19 cellular contexts compared by ENCODE assay signal in genomic region chr7:70446448-70447143, GRCh38.
DNase-seq lines count a peak whose midpoint lies in the region; ATAC-seq and TF ChIP-seq lines count a peak whose summit lies in the region.
"Had no signal": no experiment of that assay in that cellular context is flagged by ENCODE, and none has a peak within 500 bp of the region (broad histone marks: within the 10 kb centered on the region; RNA-seq: fewer than 3 reads in every experiment).

No MANE protein-coding gene starts in this region.

- CTCF ChIA-PET in HEK293 (lab: Yijun Ruan, JAX), result no interaction called here

- WGBS in smooth muscle cell (ENCODE audit: low lambda C conversion rate), result 88% methylated on average over 13 of the region's 13 CpGs
- WGBS in spleen, 5 donors, result 90 to 96% (median 93%) methylated on average over 11 to 13 of the region's 13 CpGs

- POLR2A ChIA-PET in HEK293 (lab: Yijun Ruan, JAX), result no interaction called here

- no peak overlapping the region for H3K27ac ChIP-seq in HEK293 (ENCODE audit: extremely low read depth, low read depth, low read length)
- H3K27ac ChIP-seq in smooth muscle cell (ENCODE audit: low read depth), result no peak overlapping the region
- no peak overlapping the region for H3K27ac ChIP-seq in spleen
- H3K27ac ChIP-seq: thoracic aorta had no signal

- no peaks in the 10 kb centered on the region for H3K27me3 ChIP-seq in smooth muscle cell (ENCODE audit: low read depth)
- no peaks in the 10 kb centered on the region for H3K27me3 ChIP-seq in spleen (replicated peaks in 1 of 7)

- no peak overlapping the region for H3K4me2 ChIP-seq in smooth muscle cell

- H2AFZ ChIP-seq in smooth muscle cell (ENCODE audit: low read depth), result no peak overlapping the region

- peak; percentile 77 for ATAC-seq in left colon
- no peak for ATAC-seq in HG03571 (IDR thresholded peaks at IDR 0.05; ENCODE audit: unreplicated experiment)
- ATAC-seq: left ventricle myocardium superior; stimulated activated effector memory CD8-positive, alpha-beta T cell treated with anti-CD3 and anti-CD28 coated beads, Interleukin-12 subunit alpha, Interleukin-12 subunit beta, amount 100 ng/mL, for 72 hours; WTC11 had no signal

- no peak overlapping the region for H3K4me3 ChIP-seq in HEK293 (ENCODE audit: low read depth, low read length)
- H3K4me3 ChIP-seq in smooth muscle cell, result no peak overlapping the region
- H3K4me3 ChIP-seq in spleen, result no peak overlapping the region
- H3K4me3 ChIP-seq: thoracic aorta had no signal

- H3K36me3 ChIP-seq in HEK293 (ENCODE audit: control insufficient read depth in 2 of 2, insufficient read depth in 1 of 2, low read length in 2 of 2) (no peaks in the 10 kb centered on the region), smooth muscle cell (ENCODE audit: low read depth) (no peaks in the 10 kb centered on the region), spleen (no peaks in the 10 kb centered on the region)
- H3K36me3 ChIP-seq: thoracic aorta had no signal

- no peak for TF ChIP-seq POLR2A in spleen (IDR thresholded peaks at IDR 0.05)

- TF ChIP-seq CTCF in HEK293 (tag by site-specific recombination; IDR thresholded peaks at IDR 0.05) (no peak), smooth muscle cell (IDR thresholded peaks at IDR 0.05; ENCODE audit: borderline replicate concordance, insufficient read depth, poor library complexity, severe bottlenecking) (no peak), spleen (IDR thresholded peaks at IDR 0.05 in 8 of 11, conservative IDR thresholded peaks at IDR 0.05 in 3 of 11) (no peak)

- peak; percentile 88 for DNase-seq in D341Med (ENCODE audit: low spot score)
- peak; percentile 99 for DNase-seq in NCI-H69 (lab: John Stamatoyannopoulos, UW)
- peak in 1 of 2 donors; percentile 31 for DNase-seq in left colon
- DNase-seq in smooth muscle cell (lab: John Stamatoyannopoulos, UW; ENCODE audit: unreplicated experiment), result no peak
- no peak for DNase-seq in spleen
- DNase-seq in activated CD4-positive, CD25-positive, alpha-beta regulatory T cell treated with anti-CD3 and anti-CD28 coated beads, Interleukin-2, amount 50 U/mL, for 72 hours, result no peak
- DNase-seq: activated CD4-positive, alpha-beta memory T cell treated with anti-CD3 and anti-CD28 coated beads, Interleukin-2, amount 10 ng/mL, durations not matched to agents 7 days and 5 days; CD4-positive, alpha-beta memory T cell; EL; endodermal cell; head of caudate nucleus; left ventricle myocardium superior; SIG-M5; T-helper 2 cell had no signal

- H3K9me3 ChIP-seq in HEK293 (ENCODE audit: control insufficient read depth, insufficient read depth, low read depth, low read length) (no peaks in the 10 kb centered on the region), smooth muscle cell (replicated peaks; ENCODE audit: low read depth) (no peaks in the 10 kb centered on the region), spleen (no peaks in the 10 kb centered on the region)
- H3K9me3 ChIP-seq: thoracic aorta had no signal

- no peak overlapping the region for H3K9ac ChIP-seq in smooth muscle cell (ENCODE audit: low read depth)

- H3F3A ChIP-seq in smooth muscle cell (ENCODE audit: low read depth), result no peaks in the 10 kb centered on the region

- intact Hi-C loops in left colon (cut with DNase I, micrococcal nuclease), result no loop called here
- intact Hi-C loops in spleen (cut with DNase I; ENCODE audit: low total_unique reads), result no loop called here

- no peaks in the 10 kb centered on the region for H4K20me1 ChIP-seq in smooth muscle cell (ENCODE audit: low read depth)

- H3K4me1 ChIP-seq in HEK293 (ENCODE audit: control insufficient read depth, insufficient read depth, low read length), result no peaks in the 10 kb centered on the region
- peaks cover 4% of the 10 kb centered on the region for H3K4me1 ChIP-seq in smooth muscle cell (ENCODE audit: low read depth)
- H3K4me1 ChIP-seq in spleen, result no peaks in the 10 kb centered on the region

- no peaks in the 10 kb centered on the region for H3K79me2 ChIP-seq in smooth muscle cell (ENCODE audit: low read depth)

TF ChIP-seq in HEK293, 187 proteins besides CTCF, POLR2A, EP300 and RAD21:
- TF ChIP-seq WT1 (tag by site-specific recombination; IDR thresholded peaks at IDR 0.05), result peak; percentile 42; the same call in 1 of the 2 replicates
- peak; percentile 43 for TF ChIP-seq SP7 (tag by site-specific recombination; IDR thresholded peaks at IDR 0.05)
- no peak for TF ChIP-seq KLF8 (tag by site-specific recombination; IDR thresholded peaks at IDR 0.05)
- peak; percentile 92 for TF ChIP-seq FEZF1 (tag by site-specific recombination; IDR thresholded peaks at IDR 0.05)
- TF ChIP-seq IKZF3 (tag by site-specific recombination; IDR thresholded peaks at IDR 0.05), result no peak
- TF ChIP-seq ZNF335 (tag by site-specific recombination; conservative IDR thresholded peaks at IDR 0.05), result peak; percentile 51; the same call in 1 of the 2 replicates
- no peak for TF ChIP-seq ZNF692 (tag by site-specific recombination; IDR thresholded peaks at IDR 0.05)
- peak; percentile 64 for TF ChIP-seq OSR2 (tag by site-specific recombination; IDR thresholded peaks at IDR 0.05)
- TF ChIP-seq EGR2 (tag by site-specific recombination; IDR thresholded peaks at IDR 0.05; ENCODE audit: low read depth), result peak; percentile 89
- TF ChIP-seq ZNF112 (tag by site-specific recombination; IDR thresholded peaks at IDR 0.05), result no peak
- TF ChIP-seq ZFHX2 (tag by site-specific recombination; conservative IDR thresholded peaks at IDR 0.05), result peak; percentile 88
- TF ChIP-seq ZNF16 (tag by site-specific recombination; IDR thresholded peaks at IDR 0.05; ENCODE audit: low read depth), result no peak
- TF ChIP-seq GLIS1 (tag by site-specific recombination; IDR thresholded peaks at IDR 0.05), result peak; percentile 88
- peak; percentile 93 for TF ChIP-seq ZIC2 (tag by site-specific recombination; IDR thresholded peaks at IDR 0.05)
- 0 out of 2 replicates have a peak, but pooled peaks have one; percentile 46 for TF ChIP-seq ZNF664 (tag by site-specific recombination; IDR thresholded peaks at IDR 0.05)
- TF ChIP-seq ZNF600 (tag by site-specific recombination; IDR thresholded peaks at IDR 0.05), result peak; percentile 54; the same call in 1 of the 2 replicates

Comparison
In these comparisons a context has a peak if more than half of its experiments do, and no peak if none do; other contexts are left out.
1. DNase-seq: peak in D341Med (single experiment) and NCI-H69 (single experiment); none in smooth muscle cell (single experiment), spleen (single experiment) and activated CD4-positive, CD25-positive, alpha-beta regulatory T cell treated with anti-CD3 and anti-CD28 coated beads, Interleukin-2, amount 50 U/mL, for 72 hours (single experiment).